In genomic region chr16:11797166-11797956, GRCh38 we compare ENCODE assay signal across 8 cellular contexts. TPM values are rescaled to one million over a fixed set of nuclear protein-coding genes. Genes with fewer than 3 reads are reported as not detected.
DNase-seq lines count a peak whose midpoint lies in the region; TF ChIP-seq lines count a peak whose summit lies in the region.

A gene with protein sequence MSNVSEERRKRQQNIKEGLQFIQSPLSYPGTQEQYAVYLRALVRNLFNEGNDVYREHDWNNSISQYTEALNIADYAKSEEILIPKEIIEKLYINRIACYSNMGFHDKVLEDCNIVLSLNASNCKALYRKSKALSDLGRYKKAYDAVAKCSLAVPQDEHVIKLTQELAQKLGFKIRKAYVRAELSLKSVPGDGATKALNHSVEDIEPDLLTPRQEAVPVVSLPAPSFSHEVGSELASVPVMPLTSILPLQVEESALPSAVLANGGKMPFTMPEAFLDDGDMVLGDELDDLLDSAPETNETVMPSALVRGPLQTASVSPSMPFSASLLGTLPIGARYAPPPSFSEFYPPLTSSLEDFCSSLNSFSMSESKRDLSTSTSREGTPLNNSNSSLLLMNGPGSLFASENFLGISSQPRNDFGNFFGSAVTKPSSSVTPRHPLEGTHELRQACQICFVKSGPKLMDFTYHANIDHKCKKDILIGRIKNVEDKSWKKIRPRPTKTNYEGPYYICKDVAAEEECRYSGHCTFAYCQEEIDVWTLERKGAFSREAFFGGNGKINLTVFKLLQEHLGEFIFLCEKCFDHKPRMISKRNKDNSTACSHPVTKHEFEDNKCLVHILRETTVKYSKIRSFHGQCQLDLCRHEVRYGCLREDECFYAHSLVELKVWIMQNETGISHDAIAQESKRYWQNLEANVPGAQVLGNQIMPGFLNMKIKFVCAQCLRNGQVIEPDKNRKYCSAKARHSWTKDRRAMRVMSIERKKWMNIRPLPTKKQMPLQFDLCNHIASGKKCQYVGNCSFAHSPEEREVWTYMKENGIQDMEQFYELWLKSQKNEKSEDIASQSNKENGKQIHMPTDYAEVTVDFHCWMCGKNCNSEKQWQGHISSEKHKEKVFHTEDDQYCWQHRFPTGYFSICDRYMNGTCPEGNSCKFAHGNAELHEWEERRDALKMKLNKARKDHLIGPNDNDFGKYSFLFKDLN (minus strand): TSS chr16:11797258. CDS start chr16:11782354, 14,904 bp downstream.

- TF ChIP-seq EP300 in neural cell (conservative IDR thresholded peaks at IDR 0.05; ENCODE audit: poor library complexity, severe bottlenecking) = peak; percentile 59
- TF ChIP-seq EP300 in stomach (IDR thresholded peaks at IDR 0.05) = no peak

- TF ChIP-seq RAD21 in neural cell (conservative IDR thresholded peaks at IDR 0.05) = no peak

- peaks cover 35% of the 10 kb centered on the region for H3K79me2 ChIP-seq in neural cell (replicated peaks; ENCODE audit: insufficient read depth, low read length)

- peaks cover 51 to 70% (median 63%) of the 10 kb centered on the region in 4 donors for H3K4me1 ChIP-seq in stomach

- peak within 1 kb of the TSS; percentile 94 for H3K4me2 ChIP-seq in neural cell (ENCODE audit: low read length)

- 0 to 1% (median 0%) methylated on average over 22 to 80 of the region's 80 CpGs for WGBS in stomach, 5 donors

- H4K20me1 ChIP-seq in neural cell (ENCODE audit: insufficient read depth) = no peaks in the 10 kb centered on the region

- in situ Hi-C loops in G401 (cut with HindIII; ENCODE audit: low sequenced_read_pairs) = no loop called here

- TF ChIP-seq POLR2A in stomach (IDR thresholded peaks at IDR 0.05) = peak in 2 of 4 donors; percentile 79 to 94

- no peaks in the 10 kb centered on the region for H3K9me2 ChIP-seq in neural cell (ENCODE audit: insufficient read depth, low read length)

- no peaks in the 10 kb centered on the region for H3F3A ChIP-seq in neural cell (ENCODE audit: insufficient read depth, low read length, poor library complexity, severe bottlenecking)

- TF ChIP-seq CTCF in neural cell (IDR thresholded peaks at IDR 0.05; ENCODE audit: poor library complexity, severe bottlenecking) (peak; percentile 99), stomach (IDR thresholded peaks at IDR 0.05) (peak in 5 of 7 experiments; percentile 21 to 99 (median 83))

- DNase-seq in G401 (ENCODE audit: low spot score) (peak; percentile 97), H7 (peak; percentile 99), M059J (ENCODE audit: low read depth) (peak; percentile 97), SHP77 (lab: John Stamatoyannopoulos, UW) (peak; percentile 92 to 97), fibroblast of the conjunctiva (ENCODE audit: low read depth) (peak; percentile 95), stomach (peak; percentile 97)
- DNase-seq in activated effector memory CD4-positive, alpha-beta T cell treated with anti-CD3 and anti-CD28 coated beads, Interleukin-2, amount 50 U/mL, for 16 hours = peak; percentile 98

- H3K9ac ChIP-seq in neural cell (ENCODE audit: low read length) = peak within 1 kb of the TSS; percentile 95

- H3K9me3 ChIP-seq in neural cell (ENCODE audit: low read length) = no peaks in the 10 kb centered on the region
- H3K9me3 ChIP-seq in stomach = no peaks in the 10 kb centered on the region

- H3K36me3 ChIP-seq in H7 (replicated peaks; ENCODE audit: control insufficient read depth, insufficient read depth, low read length) (peaks cover 1% of the 10 kb centered on the region; the same call in 1 of the 2 replicates), neural cell (ENCODE audit: insufficient read depth, low read length) (no peaks in the 10 kb centered on the region), stomach (peaks cover 0 to 8% (median 4%) of the 10 kb centered on the region in 4 donors)

- peak within 1 kb of the TSS; percentile 89 for H2AFZ ChIP-seq in neural cell (ENCODE audit: low read depth, low read length)

- H3K4me3 ChIP-seq in H7 (ENCODE audit: insufficient read depth, low read depth, low read length) (peak within 1 kb of the TSS; percentile 87), neural cell (ENCODE audit: low read length) (peak within 1 kb of the TSS; percentile 86), stomach (peak within 1 kb of the TSS; percentile 64 to 92 (median 80))

- H3K27ac ChIP-seq in neural cell (ENCODE audit: low read length) = peak within 1 kb of the TSS; percentile 98
- H3K27ac ChIP-seq in stomach = peak within 1 kb of the TSS; percentile 97 to 100 (median 99)

- intact Hi-C loops in stomach (cut with DNase I; ENCODE audit: low total_unique reads) = loop anchor here (10.0 kb wide), 1 partner anchor 53 kb away; the partner anchor contains the start of gene TXNDC11

- no peaks in the 10 kb centered on the region for H3K27me3 ChIP-seq in H7 (ENCODE audit: control insufficient read depth, insufficient read depth, low read length)
- no peaks in the 10 kb centered on the region for H3K27me3 ChIP-seq in neural cell (ENCODE audit: insufficient read depth, low read depth, low read length)
- H3K27me3 ChIP-seq in stomach = no peaks in the 10 kb centered on the region

TF ChIP-seq in neural cell, 6 proteins besides CTCF, POLR2A, EP300 and RAD21:
- TF ChIP-seq POLR2AphosphoS5 (IDR thresholded peaks at IDR 0.05) = peak; percentile 87
- peak; percentile 66 for TF ChIP-seq MXI1 (conservative IDR thresholded peaks at IDR 0.05; ENCODE audit: poor library complexity, severe bottlenecking)
- TF ChIP-seq TAF1 (IDR thresholded peaks at IDR 0.05; ENCODE audit: low read depth) = peak; percentile 97
- TF ChIP-seq EZH2 (IDR thresholded peaks at IDR 0.05; ENCODE audit: borderline replicate concordance, insufficient read depth, low read length, poor library complexity, severe bottlenecking) = no peak
- TF ChIP-seq, protein P1, sequence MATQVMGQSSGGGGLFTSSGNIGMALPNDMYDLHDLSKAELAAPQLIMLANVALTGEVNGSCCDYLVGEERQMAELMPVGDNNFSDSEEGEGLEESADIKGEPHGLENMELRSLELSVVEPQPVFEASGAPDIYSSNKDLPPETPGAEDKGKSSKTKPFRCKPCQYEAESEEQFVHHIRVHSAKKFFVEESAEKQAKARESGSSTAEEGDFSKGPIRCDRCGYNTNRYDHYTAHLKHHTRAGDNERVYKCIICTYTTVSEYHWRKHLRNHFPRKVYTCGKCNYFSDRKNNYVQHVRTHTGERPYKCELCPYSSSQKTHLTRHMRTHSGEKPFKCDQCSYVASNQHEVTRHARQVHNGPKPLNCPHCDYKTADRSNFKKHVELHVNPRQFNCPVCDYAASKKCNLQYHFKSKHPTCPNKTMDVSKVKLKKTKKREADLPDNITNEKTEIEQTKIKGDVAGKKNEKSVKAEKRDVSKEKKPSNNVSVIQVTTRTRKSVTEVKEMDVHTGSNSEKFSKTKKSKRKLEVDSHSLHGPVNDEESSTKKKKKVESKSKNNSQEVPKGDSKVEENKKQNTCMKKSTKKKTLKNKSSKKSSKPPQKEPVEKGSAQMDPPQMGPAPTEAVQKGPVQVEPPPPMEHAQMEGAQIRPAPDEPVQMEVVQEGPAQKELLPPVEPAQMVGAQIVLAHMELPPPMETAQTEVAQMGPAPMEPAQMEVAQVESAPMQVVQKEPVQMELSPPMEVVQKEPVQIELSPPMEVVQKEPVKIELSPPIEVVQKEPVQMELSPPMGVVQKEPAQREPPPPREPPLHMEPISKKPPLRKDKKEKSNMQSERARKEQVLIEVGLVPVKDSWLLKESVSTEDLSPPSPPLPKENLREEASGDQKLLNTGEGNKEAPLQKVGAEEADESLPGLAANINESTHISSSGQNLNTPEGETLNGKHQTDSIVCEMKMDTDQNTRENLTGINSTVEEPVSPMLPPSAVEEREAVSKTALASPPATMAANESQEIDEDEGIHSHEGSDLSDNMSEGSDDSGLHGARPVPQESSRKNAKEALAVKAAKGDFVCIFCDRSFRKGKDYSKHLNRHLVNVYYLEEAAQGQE (IDR thresholded peaks at IDR 0.05; ENCODE audit: borderline replicate concordance) = peak; percentile 87
- peak; percentile 26 for TF ChIP-seq SMC3 (conservative IDR thresholded peaks at IDR 0.05; ENCODE audit: poor library complexity)

RNA-seq across cellular contexts. Expression of the gene that starts here (rescaled TPM):
- 37.0 and 54.2 TPM in 2 replicates for total RNA-seq in G401 (2014; rRNA removed; shearing (Covaris generic))
- total RNA-seq in H7 (2014; rRNA removed; shearing (Covaris generic)) = 19.7 and 27.0 TPM in 2 replicates
- total RNA-seq in M059J (2014; rRNA removed; shearing (Covaris generic)) = 17.4 and 40.2 TPM in 2 replicates
- polyA plus RNA-seq in neural cell = 53.7 and 67.7 TPM in 2 replicates
- 53.3 and 71.0 TPM in 2 replicates for polyA minus RNA-seq in neural cell
- total RNA-seq in stomach = 100 to 1,000 TPM in 1 of 5 donors, 10 to 100 TPM in 4; 49.1 to 110 (median 92.1) TPM
- 10 to 100 TPM; 16.1 to 23.3 (median 20.0) TPM for polyA plus RNA-seq in stomach

Comparison
In these comparisons a context has a peak if more than half of its experiments do, and no peak if none do; other contexts are left out.
1. Peak in every context shown above with its lines: DNase-seq, H3K4me3 ChIP-seq and H3K27ac ChIP-seq.